ENCODE assay signal across 29 cellular contexts in genomic region chr15:58589047-58589446, GRCh38.
"Had no signal": no experiment of that assay in that cellular context is flagged by ENCODE, and none has a peak within 500 bp of the region (broad histone marks: within the 10 kb centered on the region; RNA-seq: fewer than 3 reads in every experiment).

No MANE protein-coding gene starts in this region.

- H3K36me3 ChIP-seq: brain microvascular endothelial cell, SJSA1 had no signal

- H3K9me3 ChIP-seq: MG63, SJSA1 had no signal

- H3K4me3 Mint-ChIP-seq: activated CD4-positive, alpha-beta memory T cell treated with anti-CD3 and anti-CD28 coated beads for 36 hours; activated CD4-positive, alpha-beta T cell treated with anti-CD3 and anti-CD28 coated beads, Interleukin-2, amount 10 ng/mL, durations not matched to agents 7 days and 5 days; activated naive CD4-positive, alpha-beta T cell treated with anti-CD3 and anti-CD28 coated beads, Interleukin-2, amount 10 ng/mL, durations not matched to agents 7 days and 5 days; activated naive CD8-positive, alpha-beta T cell treated with anti-CD3 and anti-CD28 coated beads for 36 hours; activated T-cell treated with anti-CD3 and anti-CD28 coated beads, Interleukin-2, amount 50 U/mL, for 72 hours; T-cell had no signal

- H3K27me3 Mint-ChIP-seq: activated naive CD8-positive, alpha-beta T cell treated with anti-CD3 and anti-CD28 coated beads for 36 hours had no signal

- H3K27me3 ChIP-seq: brain microvascular endothelial cell, MG63, SJSA1 had no signal

- H3K27ac Mint-ChIP-seq: activated CD4-positive, alpha-beta memory T cell treated with anti-CD3 and anti-CD28 coated beads for 36 hours; activated CD4-positive, alpha-beta T cell treated with anti-CD3 and anti-CD28 coated beads, Interleukin-2, amount 10 ng/mL, durations not matched to agents 7 days and 5 days; activated naive CD4-positive, alpha-beta T cell treated with anti-CD3 and anti-CD28 coated beads, Interleukin-2, amount 10 ng/mL, durations not matched to agents 7 days and 5 days; activated naive CD8-positive, alpha-beta T cell treated with anti-CD3 and anti-CD28 coated beads for 36 hours; activated T-cell treated with anti-CD3 and anti-CD28 coated beads, Interleukin-2, amount 50 U/mL, for 72 hours; activated T-helper 2 cell treated with anti-CD3 and anti-CD28 coated beads, Interferon-gamma antibody, Interleukin-2, Interleukin-4, amounts not matched to agents 10 μg/mL and 5 μg/mL and 100 μg/mL, durations not matched to agents 14 hours and 24 hours and 36 hours had no signal

- FAIRE-seq: TTC549 had no signal

- ATAC-seq: activated T-cell treated with anti-CD3 and anti-CD28 coated beads, Interleukin-2, amount 50 U/mL, for 72 hours; PC-3; SK-N-SH treated with all-trans-retinoic acid at 6 μM for 48 hours; T-cell had no signal

- H3K27ac ChIP-seq: brain microvascular endothelial cell, SJSA1 had no signal

- DNase-seq: activated CD4-positive, alpha-beta memory T cell treated with anti-CD3 and anti-CD28 coated beads for 36 hours; activated CD4-positive, alpha-beta T cell treated with anti-CD3 and anti-CD28 coated beads, Interleukin-2, amount 10 ng/mL, durations not matched to agents 7 days and 5 days; activated CD4-positive, CD25-positive, alpha-beta regulatory T cell; activated CD8-positive, alpha-beta memory T cell treated with anti-CD3 and anti-CD28 coated beads, Interleukin-2, amount 50 U/mL, for 4 hours; activated gamma-delta T cell treated with Interleukin-2 at 50 U/mL for 16 hours; activated naive CD4-positive, alpha-beta T cell treated with anti-CD3 and anti-CD28 coated beads, Interleukin-2, amount 10 ng/mL, durations not matched to agents 7 days and 5 days; activated naive CD8-positive, alpha-beta T cell treated with anti-CD3 and anti-CD28 coated beads for 36 hours; activated T-cell treated with anti-CD3 and anti-CD28 coated beads, Interleukin-2, amount 50 U/mL, for 72 hours; brain microvascular endothelial cell; caudate nucleus; MG63; MV-4-11; NCI-H1092 treated with DMSO at 0.1 percent for 48 hours; NCI-H1417 treated with DMSO at 0.1 percent for 48 hours; NCI-H1694; NCI-H2029; NCI-H2107; NCI-H345; NCI-H510A treated with DMSO at 0.1 percent for 48 hours; NCI-H69; PC-3; SHP77; T-cell; T-helper 2 cell; T1000 had no signal

- H3K4me1 ChIP-seq: SJSA1 had no signal

- H3K9me3 Mint-ChIP-seq: activated CD4-positive, alpha-beta memory T cell treated with anti-CD3 and anti-CD28 coated beads for 36 hours; activated T-cell treated with anti-CD3 and anti-CD28 coated beads, Interleukin-2, amount 50 U/mL, for 72 hours; T-cell had no signal

- H3K4me3 ChIP-seq: MG63, SJSA1 had no signal
